ENCODE assay signal across 8 cellular contexts in the genomic region with DNA sequence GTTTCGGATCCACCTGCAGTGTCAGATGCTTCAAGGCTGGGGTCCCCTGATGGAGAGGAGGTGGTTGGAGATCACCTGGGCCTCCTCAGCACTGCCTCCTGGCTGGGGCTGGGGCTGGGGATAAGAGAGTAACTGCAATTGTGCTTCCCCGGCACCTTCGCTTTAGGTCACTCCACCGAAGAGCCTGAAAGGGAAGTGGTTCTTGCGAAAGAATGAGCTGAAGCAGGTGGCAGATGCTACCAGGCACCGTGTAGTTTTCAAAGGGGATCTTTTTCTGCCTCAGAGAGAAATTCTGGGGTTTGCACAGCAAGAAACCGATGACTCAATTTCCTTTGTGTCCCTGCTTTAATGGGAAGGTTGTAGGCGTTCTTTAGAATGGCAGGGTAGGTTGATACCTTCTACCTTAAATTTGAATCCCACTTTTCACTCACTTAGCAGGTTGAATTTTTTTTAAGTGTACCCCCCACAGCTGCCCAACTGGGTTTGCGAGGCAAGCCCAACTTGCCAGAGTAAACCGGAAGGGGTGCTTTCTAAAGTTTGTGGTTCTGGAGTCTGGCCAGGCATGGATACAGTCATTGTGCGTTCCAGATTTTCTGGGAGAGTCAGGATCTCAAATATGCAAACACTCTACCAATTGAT. TPM values are rescaled to one million over a fixed set of nuclear protein-coding genes. Genes with fewer than 3 reads are reported as not detected.
DNase-seq lines count a peak whose midpoint lies in the region; ATAC-seq and TF ChIP-seq lines count a peak whose summit lies in the region.

No MANE protein-coding gene starts in this region.

- no peaks in the 10 kb centered on the region for H3K9me3 Mint-ChIP-seq in progenitor cell of endocrine pancreas (ENCODE audit: low read depth)

- ATAC-seq in GM21526 (IDR thresholded peaks at IDR 0.05; ENCODE audit: low FRiP score, unreplicated experiment): no peak

- peak; percentile 77 for DNase-seq in GM10248 (ENCODE audit: extremely low spot score)
- peak; percentile 93 for DNase-seq in GM23248
- DNase-seq in LHCN-M2 (ENCODE audit: low read depth): peak; percentile 86
- DNase-seq in activated CD8-positive, alpha-beta memory T cell treated with anti-CD3 and anti-CD28 coated beads for 24 hours: peak; percentile 83
- DNase-seq in fibroblast of the aortic adventitia (ENCODE audit: low read depth): peak; percentile 81
- DNase-seq in stomach: peak; percentile 32
- DNase-seq in progenitor cell of endocrine pancreas (ENCODE audit: low spot score, unreplicated experiment): no peak

- TF ChIP-seq POLR2A in stomach (IDR thresholded peaks at IDR 0.05): no peak

- H3K27ac Mint-ChIP-seq in progenitor cell of endocrine pancreas: no peak overlapping the region

- H2AFZ ChIP-seq in GM23248: no peak overlapping the region

- no peak overlapping the region for H3K4me3 Mint-ChIP-seq in progenitor cell of endocrine pancreas (ENCODE audit: low read depth)

- peak overlapping the region; percentile 95 for H3K4me2 ChIP-seq in GM23248 (ENCODE audit: unreplicated experiment)

- POLR2A ChIA-PET in GM10248 (lab: Yijun Ruan, JAX): interaction anchor here (1.7 kb wide), 1 partner anchor 21 kb away, joined by 5 read pairs; no protein-coding TSS in a partner anchor

- CTCF ChIA-PET in GM10248 (lab: Yijun Ruan, JAX): interaction anchor here (0.7 to 5.4 kb wide), 10 partner anchors 17 to 248 kb away, joined by 3 to 23 read pairs (median 4); no protein-coding TSS in a partner anchor

- in situ Hi-C loops in GM23248 (cut with MboI): no loop called here

- H3K9me3 ChIP-seq in GM23248 (ENCODE audit: low read depth): no peaks in the 10 kb centered on the region
- no peaks in the 10 kb centered on the region for H3K9me3 ChIP-seq in stomach

- peaks cover 93% of the 10 kb centered on the region for H3F3A ChIP-seq in GM23248 (ENCODE audit: insufficient read depth)

- H3K36me3 Mint-ChIP-seq in progenitor cell of endocrine pancreas (ENCODE audit: insufficient read depth): no peaks in the 10 kb centered on the region

- intact Hi-C loops in stomach (cut with DNase I; ENCODE audit: low total_unique reads): no loop called here

- H3K27me3 Mint-ChIP-seq in progenitor cell of endocrine pancreas: peaks cover 58% of the 10 kb centered on the region

- H3K36me3 ChIP-seq in GM23248 (ENCODE audit: low read depth) (peaks cover 37% of the 10 kb centered on the region), stomach (peaks cover 0 to 5% (median 0%) of the 10 kb centered on the region in 4 donors)

- 6 to 9% methylated on average over 11 of the region's 11 CpGs for WGBS in GM23248 (ENCODE audit: low coverage in 1 of 2, low lambda C conversion rate in 2 of 2, missing lambda C conversion rate in 2 of 2), 2 experiments
- 34 to 52% (median 48%) methylated on average over 10 to 11 of the region's 11 CpGs for WGBS in stomach, 5 donors

- H3K79me2 ChIP-seq in GM23248 (ENCODE audit: insufficient read depth): peaks cover 100% of the 10 kb centered on the region

- TF ChIP-seq EP300 in stomach (IDR thresholded peaks at IDR 0.05): no peak

- H3K27me3 ChIP-seq in GM23248 (replicated peaks; ENCODE audit: insufficient read depth) (no peaks in the 10 kb centered on the region), stomach (no peaks in the 10 kb centered on the region)

- no peaks in the 10 kb centered on the region for H3K9me2 ChIP-seq in GM23248 (ENCODE audit: insufficient read depth)

- H3K4me1 ChIP-seq in GM23248 (ENCODE audit: insufficient read depth): peaks cover 57% of the 10 kb centered on the region
- peaks cover 49 to 93% (median 70%) of the 10 kb centered on the region in 4 donors for H3K4me1 ChIP-seq in stomach

- peaks cover 6% of the 10 kb centered on the region for H3K4me1 Mint-ChIP-seq in progenitor cell of endocrine pancreas (ENCODE audit: low read depth)

- peak overlapping the region; percentile 95 for H3K4me3 ChIP-seq in GM23248
- H3K4me3 ChIP-seq in fibroblast of the aortic adventitia (ENCODE audit: low read depth, low read length): peak overlapping the region; percentile 37
- H3K4me3 ChIP-seq in stomach: peak overlapping the region in 2 of 4 donors; percentile 75 to 79

- H4K20me1 ChIP-seq in GM23248 (ENCODE audit: insufficient read depth): peaks cover 24% of the 10 kb centered on the region; the same call in 1 of the 2 replicates

- peak overlapping the region; percentile 99 for H3K9ac ChIP-seq in GM23248

- H3K27ac ChIP-seq in GM23248: peak overlapping the region; percentile 97
- H3K27ac ChIP-seq in stomach: peak overlapping the region in 4 of 5 donors; percentile 53 to 95 (median 92)

- no peak for TF ChIP-seq CTCF in GM10248 (IDR thresholded peaks at IDR 0.05; ENCODE audit: control extremely low read depth, extremely low read depth, low read depth, missing control alignments)
- TF ChIP-seq CTCF in fibroblast of the aortic adventitia (IDR thresholded peaks at IDR 0.05; ENCODE audit: insufficient read depth, low read length): no peak
- TF ChIP-seq CTCF in stomach (IDR thresholded peaks at IDR 0.05): no peak
- no peak for TF ChIP-seq CTCF in progenitor cell of endocrine pancreas (IDR thresholded peaks at IDR 0.05; ENCODE audit: unreplicated experiment)

RNA-seq across cellular contexts. Expression of gene CD44, which starts 5.3 kb away (rescaled TPM):
- 405 and 506 TPM in 2 replicates for total RNA-seq in GM23248 (2014; rRNA removed; shearing (Covaris generic))
- polyA plus RNA-seq in GM23248 (2016; fragmentation: Nextera tagmentation; extraction: Ambion mirVana) (519 and 523 TPM in 2 replicates), stomach (100 to 1,000 TPM in 1 of 3 donors, 10 to 100 TPM in 2; 52.4 to 125 (median 65.5) TPM)
- total RNA-seq in LHCN-M2 (2014; rRNA removed) (215 and 235 TPM in 2 replicates), fibroblast of the aortic adventitia (ENCODE audit: low replicate concordance) (242 and 458 TPM in 2 replicates), stomach (100 to 1,000 TPM in 3 of 5 donors, 10 to 100 TPM in 2; 47.5 to 229 (median 176) TPM), progenitor cell of endocrine pancreas (1.9 and 3.8 TPM in 2 replicates)
- polyA plus RNA-seq in LHCN-M2 (2012): 292 TPM

Comparison
In these comparisons a context has a peak if more than half of its experiments do, and no peak if none do; other contexts are left out.
1. RNA of gene CD44, which starts 5.3 kb away (total RNA-seq): 242 to 458 TPM in fibroblast of the aortic adventitia, 405 to 506 TPM in GM23248, 215 to 235 TPM in LHCN-M2 and 47.5 to 229 TPM in stomach; 1.9 to 3.8 TPM in progenitor cell of endocrine pancreas; every median in the first group is over 10 times any median in the second.